Comparison of ENCODE assay signal across 10 cellular contexts in genomic region chr5:151264113-151264512, GRCh38. TPM values are rescaled to one million over a fixed set of nuclear protein-coding genes. Genes with fewer than 3 reads are reported as not detected.
DNase-seq lines count a peak whose midpoint lies in the region; ATAC-seq and TF ChIP-seq lines count a peak whose summit lies in the region.
"Had no signal": no experiment of that assay in that cellular context is flagged by ENCODE, and none has a peak within 500 bp of the region (broad histone marks: within the 10 kb centered on the region; RNA-seq: fewer than 3 reads in every experiment).

No MANE protein-coding gene starts in this region.

- DNase-seq in astrocyte of the hippocampus (ENCODE audit: low read depth, low spot score): peak; percentile 18
- DNase-seq in nephron progenitor cell: no peak
- no peak for DNase-seq in NCI-H345 (lab: John Stamatoyannopoulos, UW)
- DNase-seq in occipital lobe (lab: John Stamatoyannopoulos, UW): no peak
- DNase-seq in mesenteric fat pad (ENCODE audit: low spot score): no peak
- DNase-seq in hepatocyte (ENCODE audit: low spot score): no peak

- 50% methylated on average over 1 of the region's 1 CpG for WGBS in hepatocyte (ENCODE audit: low lambda C conversion rate, missing lambda C conversion rate)

- TF ChIP-seq CTCF in nephron progenitor cell (IDR thresholded peaks at IDR 0.05): no peak
- TF ChIP-seq CTCF in hepatocyte (IDR thresholded peaks at IDR 0.05; ENCODE audit: poor library complexity): no peak

- H3K4me1 ChIP-seq in hepatocyte (ENCODE audit: insufficient read depth): no peaks in the 10 kb centered on the region
- H3K4me1 ChIP-seq: ascending aorta had no signal

- H2AFZ ChIP-seq in hepatocyte: no peak overlapping the region

- peak; percentile 68 for ATAC-seq in GM18858 (IDR thresholded peaks at IDR 0.05; ENCODE audit: unreplicated experiment)
- ATAC-seq in HG02973 (IDR thresholded peaks at IDR 0.05; ENCODE audit: unreplicated experiment): peak; percentile 55

- H3K27me3 Mint-ChIP-seq in nephron progenitor cell (ENCODE audit: low read depth, poor library complexity): peaks cover 9% of the 10 kb centered on the region

- no peak overlapping the region for H3K4me3 ChIP-seq in hepatocyte
- H3K4me3 ChIP-seq: ascending aorta had no signal

- H3K4me1 Mint-ChIP-seq in nephron progenitor cell: peaks cover 41% of the 10 kb centered on the region

- no peaks in the 10 kb centered on the region for H3K9me3 Mint-ChIP-seq in nephron progenitor cell

- no peaks in the 10 kb centered on the region for H3K36me3 ChIP-seq in hepatocyte (replicated peaks; ENCODE audit: insufficient read depth, low read depth)

- no peaks in the 10 kb centered on the region for H4K20me1 ChIP-seq in hepatocyte (ENCODE audit: insufficient read depth, poor library complexity, severe bottlenecking)

- H3K36me3 Mint-ChIP-seq in nephron progenitor cell (ENCODE audit: low read depth): peaks cover 43% of the 10 kb centered on the region

- H3K4me3 Mint-ChIP-seq in nephron progenitor cell: no peak overlapping the region

- H3K27ac ChIP-seq in hepatocyte: no peak overlapping the region
- H3K27ac ChIP-seq: ascending aorta had no signal

- no peaks in the 10 kb centered on the region for H3K79me2 ChIP-seq in hepatocyte

- H3K27ac Mint-ChIP-seq in nephron progenitor cell: peak overlapping the region; percentile 86

- H3K4me2 ChIP-seq in hepatocyte: no peak overlapping the region

- no peaks in the 10 kb centered on the region for H3K9me3 ChIP-seq in hepatocyte (ENCODE audit: low read depth)
- H3K9me3 ChIP-seq: ascending aorta had no signal

- no peaks in the 10 kb centered on the region for H3K27me3 ChIP-seq in hepatocyte
- H3K27me3 ChIP-seq: ascending aorta had no signal

- H3K9me2 ChIP-seq in hepatocyte (replicated peaks; ENCODE audit: insufficient read depth): no peaks in the 10 kb centered on the region

RNA-seq across cellular contexts. Expression of gene GM2A, which starts 11.1 kb away (rescaled TPM):
- total RNA-seq in occipital lobe (12.6 TPM), mesenteric fat pad (38.7 TPM), hepatocyte (27.6 and 28.3 TPM in 2 replicates)
- polyA plus RNA-seq in hepatocyte: 11.4 and 14.9 TPM in 2 replicates

RNA-seq across cellular contexts. Expression of gene SLC36A3, which starts 39.5 kb away (rescaled TPM):
- total RNA-seq in occipital lobe (not detected), mesenteric fat pad (not detected), hepatocyte (not detected in 2 replicates)
- not detected in 2 replicates for polyA plus RNA-seq in hepatocyte
- total RNA-seq: ascending aorta, urinary bladder had no signal
- polyA plus RNA-seq: urinary bladder had no signal

RNA-seq across cellular contexts. Expression of gene CCDC69, which starts 40.2 kb away (rescaled TPM):
- total RNA-seq in occipital lobe (0.78 TPM), mesenteric fat pad (184 TPM), hepatocyte (22.4 and 28.7 TPM in 2 replicates)
- polyA plus RNA-seq in hepatocyte: 23.6 and 27.3 TPM in 2 replicates

Comparison
In these comparisons a context has a peak if more than half of its experiments do, and no peak if none do; other contexts are left out.
1. RNA of gene CCDC69, which starts 40.2 kb away (total RNA-seq): 184 TPM in mesenteric fat pad (single experiment) and 22.4 to 28.7 TPM in hepatocyte; 0.78 TPM in occipital lobe (single experiment); every median in the first group is over 10 times any median in the second.